34 cellular contexts compared by ENCODE assay signal in genomic region chr5:91639744-91640143, GRCh38.
"Had no signal": no experiment of that assay in that cellular context is flagged by ENCODE, and none has a peak within 500 bp of the region (broad histone marks: within the 10 kb centered on the region; RNA-seq: fewer than 3 reads in every experiment).

No MANE protein-coding gene starts in this region.

- H3K4me1 ChIP-seq: SJCRH30 had no signal

- DNase-seq: Kasumi-1; MG63; NCI-H1048; NCI-H1092 treated with DMSO at 0.1 percent for 48 hours; NCI-H1105 treated with DMSO at 0.1 percent for 48 hours; NCI-H1417; NCI-H1436; NCI-H146; NCI-H1694; NCI-H187; NCI-H1930; NCI-H2029 treated with DMSO at 0.1 percent for 48 hours; NCI-H2081 treated with DMSO at 0.1 percent for 48 hours; NCI-H2107; NCI-H2171; NCI-H226; NCI-H446 treated with DMSO at 0.1 percent for 48 hours; NCI-H510A; NCI-H524; NCI-H526; NCI-H748 treated with DMSO at 0.1 percent for 48 hours; NCI-H82; NK-92 treated with Interleukin-12 subunit alpha and Interleukin-12 subunit beta, amount 100 ng/mL, for 24 hours; OCI-M1; PC-3; SHP77; SIG-M5; T-helper 1 cell had no signal

- H3K27ac ChIP-seq: RWPE1, SJCRH30 had no signal

- FAIRE-seq: RCC 7860 had no signal

- ATAC-seq: PC-3, Right ventricle myocardium inferior, SK-N-SH treated with all-trans-retinoic acid at 6 μM for 48 hours had no signal

- H3K27me3 ChIP-seq: SJCRH30 had no signal

- H3K4me3 ChIP-seq: MG63, SJCRH30, SK-N-MC had no signal

- H3K9me3 ChIP-seq: MG63, SJCRH30 had no signal

- H3K36me3 ChIP-seq: MG63, SJCRH30 had no signal
